Comparison of ENCODE assay signal across 8 cellular contexts in genomic region chr7:44678468-44679179, GRCh38.
A peak's percentile ranks its signal among the peaks of the same experiment; 100 is the strongest.
DNase-seq lines count a peak whose midpoint lies in the region; ATAC-seq and TF ChIP-seq lines count a peak whose summit lies in the region.

No MANE protein-coding gene starts in this region.

- H3K4me3 Mint-ChIP-seq in CD14-positive monocyte (no peak overlapping the region), nephron progenitor cell (no peak overlapping the region)

- no peak overlapping the region for H3K4me3 ChIP-seq in epithelial cell of esophagus (ENCODE audit: low read length)
- no peak overlapping the region for H3K4me3 ChIP-seq in colonic mucosa

- ATAC-seq in HG03354 (IDR thresholded peaks at IDR 0.05; ENCODE audit: poor library complexity, severe bottlenecking, unreplicated experiment) (no peak), GM21526 (IDR thresholded peaks at IDR 0.05; ENCODE audit: low FRiP score, unreplicated experiment) (no peak)

- no peaks in the 10 kb centered on the region for H3K27me3 ChIP-seq in colonic mucosa

- H3K9me3 Mint-ChIP-seq in CD14-positive monocyte, result no peaks in the 10 kb centered on the region
- H3K9me3 Mint-ChIP-seq in nephron progenitor cell, result no peaks in the 10 kb centered on the region

- H3K4me1 Mint-ChIP-seq in CD14-positive monocyte (peaks cover 11% of the 10 kb centered on the region), nephron progenitor cell (peaks cover 9% of the 10 kb centered on the region)

- H3K4me1 ChIP-seq in colonic mucosa, result no peaks in the 10 kb centered on the region

- intact Hi-C loops in CD14-positive monocyte (cut with micrococcal nuclease), result no loop called here
- intact Hi-C loops in colonic mucosa (cut with DNase I), result no loop called here

- no peak for DNase-seq in CD14-positive monocyte (ENCODE audit: low spot score)
- DNase-seq in MV-4-11 (lab: John Stamatoyannopoulos, UW), result peak; percentile 84
- peak; percentile 81 for DNase-seq in epithelial cell of esophagus (ENCODE audit: low read depth)
- no peak for DNase-seq in nephron progenitor cell
- DNase-seq in colonic mucosa, result no peak
- no peak for DNase-seq in NCI-H748 (lab: John Stamatoyannopoulos, UW; ENCODE audit: unreplicated experiment)

- no peak overlapping the region for H3K9ac ChIP-seq in colonic mucosa (ENCODE audit: low read depth in 2 of 2, low read length in 2 of 2)

- H3K9me3 ChIP-seq in colonic mucosa, result no peaks in the 10 kb centered on the region

- H3K36me3 Mint-ChIP-seq in CD14-positive monocyte, result peaks cover 82 to 95% of the 10 kb centered on the region in 2 donors
- H3K36me3 Mint-ChIP-seq in nephron progenitor cell (ENCODE audit: low read depth), result peaks cover 48% of the 10 kb centered on the region

- H3K27me3 Mint-ChIP-seq in CD14-positive monocyte (ENCODE audit: low read depth in 3 of 3) (no peaks in the 10 kb centered on the region), nephron progenitor cell (ENCODE audit: low read depth, poor library complexity) (no peaks in the 10 kb centered on the region)

- peaks cover 3% of the 10 kb centered on the region for H3K36me3 ChIP-seq in colonic mucosa

- H3K27ac Mint-ChIP-seq in CD14-positive monocyte (peak overlapping the region; percentile 74 to 89 (median 81)), nephron progenitor cell (peak overlapping the region; percentile 77)

- H3K27ac ChIP-seq in colonic mucosa, result no peak overlapping the region

- TF ChIP-seq CTCF in CD14-positive monocyte (IDR thresholded peaks at IDR 0.05) (no peak), epithelial cell of esophagus (IDR thresholded peaks at IDR 0.05; ENCODE audit: insufficient read depth, low read depth, low read length, missing control alignments) (no peak), nephron progenitor cell (IDR thresholded peaks at IDR 0.05) (no peak), colonic mucosa (IDR thresholded peaks at IDR 0.05) (no peak)

Comparison
In these comparisons a context has a peak if more than half of its experiments do, and no peak if none do; other contexts are left out.
1. DNase-seq: peak in MV-4-11 (single experiment) and epithelial cell of esophagus (single experiment); none in CD14-positive monocyte (single experiment), nephron progenitor cell (single experiment), colonic mucosa (single experiment) and NCI-H748 (single experiment).